In genomic region chr1:225816643-225817538, GRCh38 we compare ENCODE assay signal across 9 cellular contexts. TPM values are rescaled to one million over a fixed set of nuclear protein-coding genes. Genes with fewer than 3 reads are reported as not detected.
DNase-seq lines count a peak whose midpoint lies in the region; ATAC-seq and TF ChIP-seq lines count a peak whose summit lies in the region.
"Had no signal": no experiment of that assay in that cellular context is flagged by ENCODE, and none has a peak within 500 bp of the region (broad histone marks: within the 10 kb centered on the region; RNA-seq: fewer than 3 reads in every experiment).

No MANE protein-coding gene starts in this region.

- H2AFZ ChIP-seq in neural progenitor cell (replicated peaks): no peak overlapping the region

- CTCF ChIA-PET in T-cell (lab: Charles Lee): no interaction called here
- CTCF ChIA-PET in activated CD8-positive, alpha-beta memory T cell treated with anti-CD3 and anti-CD28 coated beads, Interleukin-2, amount 10 ng/mL, durations not matched to agents 7 days and 5 days (lab: Charles Lee): no interaction called here

- H3K4me1 ChIP-seq in body of pancreas (peaks cover 98% of the 10 kb centered on the region), iPS-18a (ENCODE audit: control insufficient read depth, low read depth, low read length) (peaks cover 28% of the 10 kb centered on the region), neural progenitor cell (peaks cover 37% of the 10 kb centered on the region)

- H3K9me3 Mint-ChIP-seq in neural progenitor cell: no peaks in the 10 kb centered on the region
- no peaks in the 10 kb centered on the region for H3K9me3 Mint-ChIP-seq in T-cell
- no peaks in the 10 kb centered on the region for H3K9me3 Mint-ChIP-seq in activated CD8-positive, alpha-beta memory T cell treated with anti-CD3 and anti-CD28 coated beads, Interleukin-2, amount 10 ng/mL, durations not matched to agents 7 days and 5 days (ENCODE audit: low read depth)
- H3K9me3 Mint-ChIP-seq: activated naive CD4-positive, alpha-beta T cell treated with anti-CD3 and anti-CD28 coated beads for 36 hours had no signal

- H3K4me1 Mint-ChIP-seq in neural progenitor cell (peaks cover 30% of the 10 kb centered on the region), T-cell (no peaks in the 10 kb centered on the region)
- H3K4me1 Mint-ChIP-seq in activated CD8-positive, alpha-beta memory T cell treated with anti-CD3 and anti-CD28 coated beads, Interleukin-2, amount 10 ng/mL, durations not matched to agents 7 days and 5 days: peaks cover 7% of the 10 kb centered on the region

- peak; percentile 14 for ATAC-seq in body of pancreas
- no peak for ATAC-seq in T-cell (replicated peaks in 1 of 4)
- ATAC-seq in activated CD8-positive, alpha-beta memory T cell treated with anti-CD3 and anti-CD28 coated beads, Interleukin-2, amount 10 ng/mL, durations not matched to agents 7 days and 5 days: no peak

- peaks cover 12% of the 10 kb centered on the region for H4K20me1 ChIP-seq in neural progenitor cell (ENCODE audit: low read depth)

- H3K27me3 Mint-ChIP-seq in neural progenitor cell (ENCODE audit: insufficient read depth, low read depth) (peaks cover 4% of the 10 kb centered on the region), T-cell (no peaks in the 10 kb centered on the region)
- H3K27me3 Mint-ChIP-seq in activated CD8-positive, alpha-beta memory T cell treated with anti-CD3 and anti-CD28 coated beads, Interleukin-2, amount 10 ng/mL, durations not matched to agents 7 days and 5 days: peaks cover under 1% of the 10 kb centered on the region

- H3K9me3 ChIP-seq in body of pancreas (no peaks in the 10 kb centered on the region), iPS-18a (ENCODE audit: control insufficient read depth, low read depth, low read length) (no peaks in the 10 kb centered on the region), neural progenitor cell (ENCODE audit: low read depth) (no peaks in the 10 kb centered on the region)

- intact Hi-C loops in body of pancreas (cut with DNase I): no loop called here

- DNase-seq in EH (ENCODE audit: low read depth) (peak; percentile 24), body of pancreas (peak; percentile 35 to 55 (median 48)), retinal pigment epithelial cell (ENCODE audit: low read depth) (no peak), neural progenitor cell (ENCODE audit: low spot score) (no peak), T-cell (no peak), ecto neural progenitor cell (ENCODE audit: low spot score) (no peak)
- no peak for DNase-seq in activated CD8-positive, alpha-beta memory T cell treated with anti-CD3 and anti-CD28 coated beads, Interleukin-2, amount 10 ng/mL, durations not matched to agents 7 days and 5 days

- POLR2A ChIA-PET in T-cell (lab: Charles Lee): no interaction called here

- peak overlapping the region; percentile 6 for H3K9ac ChIP-seq in iPS-18a (ENCODE audit: low read length)
- H3K9ac ChIP-seq in neural progenitor cell: no peak overlapping the region

- H3K4me3 ChIP-seq in body of pancreas: no peak overlapping the region
- H3K4me3 ChIP-seq in iPS-18a (ENCODE audit: low read length): no peak overlapping the region
- no peak overlapping the region for H3K4me3 ChIP-seq in retinal pigment epithelial cell (ENCODE audit: low read length)
- no peak overlapping the region for H3K4me3 ChIP-seq in neural progenitor cell

- TF ChIP-seq CTCF in body of pancreas (IDR thresholded peaks at IDR 0.05) (no peak), retinal pigment epithelial cell (conservative IDR thresholded peaks at IDR 0.05; ENCODE audit: low read depth, low read length) (peak; percentile 1), neural progenitor cell (IDR thresholded peaks at IDR 0.05) (no peak)

- H3K4me3 Mint-ChIP-seq in neural progenitor cell (no peak overlapping the region), T-cell (no peak overlapping the region)
- H3K4me3 Mint-ChIP-seq in activated CD8-positive, alpha-beta memory T cell treated with anti-CD3 and anti-CD28 coated beads, Interleukin-2, amount 10 ng/mL, durations not matched to agents 7 days and 5 days: no peak overlapping the region
- H3K4me3 Mint-ChIP-seq: activated naive CD4-positive, alpha-beta T cell treated with anti-CD3 and anti-CD28 coated beads for 36 hours had no signal

- no peaks in the 10 kb centered on the region for H3K36me3 ChIP-seq in body of pancreas (replicated peaks in 1 of 2; ENCODE audit: insufficient read depth in 1 of 2, low read depth in 2 of 2)
- H3K36me3 ChIP-seq in iPS-18a (ENCODE audit: control insufficient read depth, low read depth, low read length): no peaks in the 10 kb centered on the region
- H3K36me3 ChIP-seq in neural progenitor cell: no peaks in the 10 kb centered on the region

- H3K79me2 ChIP-seq in neural progenitor cell (ENCODE audit: low read depth): no peaks in the 10 kb centered on the region

- peaks cover 10% of the 10 kb centered on the region for H3F3A ChIP-seq in neural progenitor cell (ENCODE audit: low read depth)

- TF ChIP-seq POLR2A in body of pancreas (IDR thresholded peaks at IDR 0.05): no peak

- H3K36me3 Mint-ChIP-seq in neural progenitor cell (no peaks in the 10 kb centered on the region), T-cell (peaks cover under 1% of the 10 kb centered on the region)
- H3K36me3 Mint-ChIP-seq in activated CD8-positive, alpha-beta memory T cell treated with anti-CD3 and anti-CD28 coated beads, Interleukin-2, amount 10 ng/mL, durations not matched to agents 7 days and 5 days: no peaks in the 10 kb centered on the region

- H3K27ac Mint-ChIP-seq in neural progenitor cell (no peak overlapping the region), T-cell (no peak overlapping the region)
- H3K27ac Mint-ChIP-seq in activated CD8-positive, alpha-beta memory T cell treated with anti-CD3 and anti-CD28 coated beads, Interleukin-2, amount 10 ng/mL, durations not matched to agents 7 days and 5 days: no peak overlapping the region
- H3K27ac Mint-ChIP-seq: activated naive CD4-positive, alpha-beta T cell treated with anti-CD3 and anti-CD28 coated beads for 36 hours had no signal

- H3K27ac ChIP-seq in body of pancreas (peak overlapping the region; percentile 85 to 88 (median 87)), iPS-18a (ENCODE audit: low read length) (no peak overlapping the region), neural progenitor cell (no peak overlapping the region)

- no peak overlapping the region for H3K4me2 ChIP-seq in neural progenitor cell

- H3K27me3 ChIP-seq in body of pancreas: no peaks in the 10 kb centered on the region
- H3K27me3 ChIP-seq in iPS-18a (ENCODE audit: control insufficient read depth, insufficient read depth, low read length): no peaks in the 10 kb centered on the region
- peaks cover 3% of the 10 kb centered on the region for H3K27me3 ChIP-seq in neural progenitor cell

- 36 to 38% methylated on average over 15 to 17 of the region's 17 CpGs for WGBS in body of pancreas, 2 donors

RNA-seq across cellular contexts. Expression of gene EPHX1, which starts 7.0 kb away (rescaled TPM):
- total RNA-seq in body of pancreas (100 to 1,000 TPM; 109 to 136 TPM), neural progenitor cell (ENCODE audit: low replicate concordance) (4.3 and 5.7 TPM in 2 replicates), T-cell (1 to 10 TPM in 4 of 5 donors, under 1 TPM in 1; 0.98 to 5.2 (median 3.7) TPM)
- under 1 TPM; 0.68 to 0.85 TPM for total RNA-seq in activated CD8-positive, alpha-beta memory T cell treated with anti-CD3 and anti-CD28 coated beads, Interleukin-2, amount 10 ng/mL, durations not matched to agents 7 days and 5 days

RNA-seq across cellular contexts. Expression of gene SRP9, which starts 39.3 kb away (rescaled TPM):
- total RNA-seq in body of pancreas (10 to 100 TPM; 48.5 to 86.6 TPM), neural progenitor cell (ENCODE audit: low replicate concordance) (751 and 1,104 TPM in 2 replicates), T-cell (100 to 1,000 TPM in 3 of 5 donors, 10 to 100 TPM in 2; 74.1 to 152 (median 137) TPM)
- total RNA-seq in activated CD8-positive, alpha-beta memory T cell treated with anti-CD3 and anti-CD28 coated beads, Interleukin-2, amount 10 ng/mL, durations not matched to agents 7 days and 5 days: 100 to 1,000 TPM; 198 to 225 TPM

Comparison
In these comparisons a context has a peak if more than half of its experiments do, and no peak if none do; other contexts are left out.
1. DNase-seq: peak in EH (single experiment) and body of pancreas (4 of 4); none in retinal pigment epithelial cell (single experiment), neural progenitor cell (single experiment), T-cell (0 of 34), activated CD8-positive, alpha-beta memory T cell treated with anti-CD3 and anti-CD28 coated beads, Interleukin-2, amount 10 ng/mL, durations not matched to agents 7 days and 5 days (single experiment) and ecto neural progenitor cell (single experiment).
2. H3K27ac ChIP-seq: peak in body of pancreas (4 of 4); none in iPS-18a (single experiment) and neural progenitor cell (single experiment).
3. RNA of gene EPHX1, which starts 7.0 kb away (total RNA-seq): 109 to 136 TPM in body of pancreas; 4.3 to 5.7 TPM in neural progenitor cell, 0.98 to 5.2 TPM in T-cell and 0.68 to 0.85 TPM in activated CD8-positive, alpha-beta memory T cell treated with anti-CD3 and anti-CD28 coated beads, Interleukin-2, amount 10 ng/mL, durations not matched to agents 7 days and 5 days; every median in the first group is over 10 times any median in the second.